Comparison of ENCODE assay signal across 11 cellular contexts in the genomic region with DNA sequence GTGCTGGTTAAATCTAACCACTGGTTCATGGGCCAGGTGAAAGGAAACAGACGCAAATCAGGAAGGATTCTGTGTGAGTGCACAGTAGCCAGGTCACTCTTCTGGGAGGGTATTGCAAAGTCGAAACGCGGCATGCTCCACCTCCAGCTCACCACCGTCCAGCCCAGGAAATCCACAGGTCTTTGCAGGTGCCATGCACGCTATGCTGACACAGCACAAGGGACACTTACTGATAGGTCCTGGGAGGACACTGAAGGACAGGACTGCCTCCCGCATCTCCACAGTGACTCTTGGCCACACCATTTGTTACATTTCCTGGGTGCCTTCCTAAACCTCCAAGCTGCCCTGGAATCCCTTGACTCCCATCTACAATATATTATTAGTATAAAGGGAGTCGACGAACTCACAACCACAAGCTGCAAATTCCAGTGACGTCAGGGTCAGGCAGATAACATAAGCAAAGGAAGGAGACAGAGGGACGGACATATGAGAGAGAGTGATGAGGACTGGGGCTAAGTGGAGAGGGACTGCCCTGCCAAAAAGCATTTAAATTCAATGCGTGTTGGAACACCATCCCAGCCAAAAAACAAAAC.
DNase-seq lines count a peak whose midpoint lies in the region; ATAC-seq, FAIRE-seq and TF ChIP-seq lines count a peak whose summit lies in the region.
"Had no signal": no experiment of that assay in that cellular context is flagged by ENCODE, and none has a peak within 500 bp of the region (broad histone marks: within the 10 kb centered on the region; RNA-seq: fewer than 3 reads in every experiment).

No MANE protein-coding gene starts in this region.

- H3K9ac ChIP-seq in kidney (ENCODE audit: low read length in 2 of 2) = no peak overlapping the region

- H3K4me1 ChIP-seq in right atrium auricular region (peaks cover 0 to 16% of the 10 kb centered on the region in 2 donors), Panc1 (ENCODE audit: control insufficient read depth, insufficient read depth, low read length) (peaks cover 7% of the 10 kb centered on the region; the same call in 1 of the 2 replicates), upper lobe of right lung (no peaks in the 10 kb centered on the region), kidney (ENCODE audit: control insufficient read depth in 1 of 2, insufficient read depth in 1 of 2, low read depth in 1 of 2, low read length in 2 of 2) (peaks cover 0 to 5% of the 10 kb centered on the region in 2 donors)

- CTCF ChIA-PET in Panc1 (lab: Charles Lee) = interaction anchor here (0.6 to 2.0 kb wide), 2 partner anchors 329 to 437 kb away, joined by 7 to 14 read pairs; no protein-coding TSS in a partner anchor

- no peak for ATAC-seq in left cardiac atrium
- ATAC-seq in Panc1 = peak; percentile 24
- no peak for ATAC-seq in upper lobe of right lung
- no peak for ATAC-seq in activated CD4-positive, CD25-positive, alpha-beta regulatory T cell treated with anti-CD3 and anti-CD28 coated beads, Interleukin-2, amount 50 U/mL, for 24 hours

- no peak for FAIRE-seq in kidney (lab: Jason Lieb, UNC)
- FAIRE-seq: H1 had no signal

- intact Hi-C loops in left cardiac atrium (cut with DNase I) (loop anchor here (1.0 to 5.0 kb wide), 3 partner anchors 328 to 633 kb away; no protein-coding TSS in a partner anchor), Panc1 (cut with micrococcal nuclease; ENCODE audit: unreplicated experiment) (loop anchor here (1.0 to 10.0 kb wide), 4 partner anchors 163 to 635 kb away; no protein-coding TSS in a partner anchor), upper lobe of right lung (cut with DNase I) (loop anchor here (2.0 to 10.0 kb wide), 3 partner anchors 245 to 543 kb away; no protein-coding TSS in a partner anchor), kidney (cut with DNase I) (loop anchor here (5.0 kb wide), 1 partner anchor 328 kb away; no protein-coding TSS in a partner anchor)

- H3K9me3 ChIP-seq in right atrium auricular region = no peaks in the 10 kb centered on the region
- H3K9me3 ChIP-seq in Panc1 (ENCODE audit: control insufficient read depth, insufficient read depth, low read depth, low read length) = no peaks in the 10 kb centered on the region
- H3K9me3 ChIP-seq in upper lobe of right lung = no peaks in the 10 kb centered on the region
- no peaks in the 10 kb centered on the region for H3K9me3 ChIP-seq in kidney (ENCODE audit: control insufficient read depth in 1 of 2, low read length in 2 of 2)
- H3K9me3 ChIP-seq: tibial artery had no signal

- in situ Hi-C loops in Panc1 (cut with HindIII; ENCODE audit: low pct_unique_long_range_greater_than_20kb, low sequenced_read_pairs) = no loop called here

- no TSS peak for BruUV-seq in Panc1 (replicated peaks; lab: Mats Ljungman, UMichigan)

- DNase-seq in right atrium auricular region (ENCODE audit: low spot score) = peak; percentile 34
- DNase-seq in left cardiac atrium = no peak
- no peak for DNase-seq in Panc1 (ENCODE audit: low read depth, low spot score)
- peak; percentile 22 for DNase-seq in fibroblast of pulmonary artery (ENCODE audit: low read depth)
- peak; percentile 29 for DNase-seq in upper lobe of right lung
- DNase-seq in stimulated activated CD4-positive, alpha-beta T cell treated with anti-CD3 and anti-CD28 coated beads, Interleukin-15, amount 100 ng/mL, for 24 hours = no peak
- no peak for DNase-seq in kidney

- H3K27me3 ChIP-seq in right atrium auricular region (no peaks in the 10 kb centered on the region), Panc1 (ENCODE audit: control insufficient read depth, insufficient read depth, low read length) (no peaks in the 10 kb centered on the region), upper lobe of right lung (no peaks in the 10 kb centered on the region)
- H3K27me3 ChIP-seq: tibial artery had no signal

- POLR2A ChIA-PET in Panc1 (lab: Charles Lee) = interaction anchor here (0.5 kb wide), 1 partner anchor 619 kb away, joined by 9 read pairs; no protein-coding TSS in a partner anchor

- H3K27ac ChIP-seq in right atrium auricular region (no peak overlapping the region), Panc1 (ENCODE audit: low read length) (peak overlapping the region; percentile 12; the same call in 1 of the 2 replicates), upper lobe of right lung (no peak overlapping the region), kidney (ENCODE audit: low read depth in 2 of 2, low read length in 2 of 2) (no peak overlapping the region)
- H3K27ac ChIP-seq: PC-9, tibial artery had no signal

- H3K36me3 ChIP-seq in right atrium auricular region (no peaks in the 10 kb centered on the region), Panc1 (ENCODE audit: control insufficient read depth, insufficient read depth, low read length) (no peaks in the 10 kb centered on the region), upper lobe of right lung (no peaks in the 10 kb centered on the region), kidney (ENCODE audit: control insufficient read depth in 1 of 2, insufficient read depth in 2 of 2, low read length in 2 of 2) (no peaks in the 10 kb centered on the region)
- H3K36me3 ChIP-seq: tibial artery had no signal

- H3K4me3 ChIP-seq in right atrium auricular region = no peak overlapping the region
- no peak overlapping the region for H3K4me3 ChIP-seq in Panc1 (ENCODE audit: low read depth in 2 of 2, low read length in 2 of 2)
- no peak overlapping the region for H3K4me3 ChIP-seq in fibroblast of pulmonary artery (replicated peaks; ENCODE audit: low read depth, low read length)
- no peak overlapping the region for H3K4me3 ChIP-seq in upper lobe of right lung
- no peak overlapping the region for H3K4me3 ChIP-seq in kidney (ENCODE audit: low read length in 2 of 2)
- H3K4me3 ChIP-seq: PC-9, tibial artery had no signal

- TF ChIP-seq CTCF in right atrium auricular region (IDR thresholded peaks at IDR 0.05) (no peak), Panc1 (IDR thresholded peaks at IDR 0.05) (no peak), fibroblast of pulmonary artery (IDR thresholded peaks at IDR 0.05; ENCODE audit: low read length, missing control alignments) (no peak), upper lobe of right lung (IDR thresholded peaks at IDR 0.05) (no peak), kidney (IDR thresholded peaks at IDR 0.05; ENCODE audit: borderline replicate concordance, extremely low read depth, insufficient read depth) (no peak)

Comparison
In these comparisons a context has a peak if more than half of its experiments do, and no peak if none do; other contexts are left out.
1. DNase-seq: peak in right atrium auricular region (single experiment), fibroblast of pulmonary artery (single experiment) and upper lobe of right lung (single experiment); none in left cardiac atrium (single experiment), Panc1 (single experiment), stimulated activated CD4-positive, alpha-beta T cell treated with anti-CD3 and anti-CD28 coated beads, Interleukin-15, amount 100 ng/mL, for 24 hours (single experiment) and kidney (single experiment).